ENCODE assay signal across 22 cellular contexts in genomic region chr6:63929111-63929510, GRCh38.
DNase-seq lines count a peak whose midpoint lies in the region; ATAC-seq and TF ChIP-seq lines count a peak whose summit lies in the region.
"Had no signal": no experiment of that assay in that cellular context is flagged by ENCODE, and none has a peak within 500 bp of the region (broad histone marks: within the 10 kb centered on the region; RNA-seq: fewer than 3 reads in every experiment).

No MANE protein-coding gene starts in this region.

- CTCF ChIA-PET in A673 (lab: Charles Lee) = interaction anchor here (0.6 kb wide), 1 partner anchor 571 kb away, joined by 3 read pairs; no protein-coding TSS in a partner anchor

- H3K9ac ChIP-seq in mesendoderm (ENCODE audit: low read length) = no peak overlapping the region
- H3K9ac ChIP-seq in neuronal stem cell (ENCODE audit: low read depth, low read length, poor library complexity) = no peak overlapping the region
- H3K9ac ChIP-seq: BLaER1 treated with 17β-estradiol and CSF1 and Interleukin-3, amounts not matched to agents 10 nM and 100 nM had no signal

- no peaks in the 10 kb centered on the region for H3K36me3 ChIP-seq in cardiac muscle cell
- H3K36me3 ChIP-seq in heart left ventricle = no peaks in the 10 kb centered on the region
- H3K36me3 ChIP-seq in mesendoderm (ENCODE audit: control insufficient read depth, insufficient read depth, low read length) = no peaks in the 10 kb centered on the region
- no peaks in the 10 kb centered on the region for H3K36me3 ChIP-seq in neuronal stem cell (replicated peaks in 1 of 2; ENCODE audit: control insufficient read depth in 2 of 2, insufficient read depth in 2 of 2, low read length in 2 of 2)
- no peaks in the 10 kb centered on the region for H3K36me3 ChIP-seq in A673 (ENCODE audit: insufficient read depth, low read length, poor library complexity, severe bottlenecking)
- no peaks in the 10 kb centered on the region for H3K36me3 ChIP-seq in tibial nerve
- H3K36me3 ChIP-seq: BE2C; BLaER1 treated with 17β-estradiol and CSF1 and Interleukin-3, amounts not matched to agents 10 nM and 100 nM had no signal

- H2BK15ac ChIP-seq in mesendoderm (replicated peaks; ENCODE audit: low read depth) (peak overlapping the region; percentile 45), neuronal stem cell (ENCODE audit: low read length) (no peak overlapping the region)

- peak overlapping the region; percentile 14 for H2AFZ ChIP-seq in neuronal stem cell (ENCODE audit: low read length)
- H2AFZ ChIP-seq: GM23338 had no signal

- no peak overlapping the region for H3K14ac ChIP-seq in neuronal stem cell (ENCODE audit: low read length)

- peak overlapping the region; percentile 53 for H3K27ac ChIP-seq in cardiac muscle cell
- H3K27ac ChIP-seq in heart left ventricle = no peak overlapping the region
- no peak overlapping the region for H3K27ac ChIP-seq in mesendoderm (ENCODE audit: low read depth, low read length)
- peak overlapping the region; percentile 34 for H3K27ac ChIP-seq in neuronal stem cell (replicated peaks; ENCODE audit: low read length)
- H3K27ac ChIP-seq in A673 (ENCODE audit: low read depth, low read length, poor library complexity, severe bottlenecking) = no peak overlapping the region
- H3K27ac ChIP-seq in tibial nerve = no peak overlapping the region
- H3K27ac ChIP-seq: 22Rv1; BLaER1 treated with 17β-estradiol and CSF1 and Interleukin-3, amounts not matched to agents 10 nM and 100 nM had no signal

- H2BK5ac ChIP-seq in mesendoderm (ENCODE audit: low read length) (no peak overlapping the region), neuronal stem cell (ENCODE audit: low read length) (no peak overlapping the region)

- H4K8ac ChIP-seq in mesendoderm (ENCODE audit: low read depth, low read length) (no peak overlapping the region), neuronal stem cell (ENCODE audit: low read depth, low read length) (no peak overlapping the region)

- H4K91ac ChIP-seq in neuronal stem cell (ENCODE audit: low read depth, low read length, poor library complexity) = no peak overlapping the region

- no peak overlapping the region for H3K23ac ChIP-seq in mesendoderm (ENCODE audit: low read length)
- H3K23ac ChIP-seq in neuronal stem cell (ENCODE audit: low read depth, low read length, poor library complexity) = no peak overlapping the region

- no peaks in the 10 kb centered on the region for H3K79me2 ChIP-seq in mesendoderm (ENCODE audit: control insufficient read depth, insufficient read depth, low read length)

- BruUV-seq in A673 (replicated peaks; lab: Mats Ljungman, UMichigan) = no TSS peak

- no peak for DNase-seq in cardiac muscle cell (ENCODE audit: low read depth in 1 of 2, low spot score in 1 of 2)
- no peak for DNase-seq in heart left ventricle
- DNase-seq in mesendoderm = no peak
- DNase-seq in neuronal stem cell (ENCODE audit: low spot score) = no peak
- no peak for DNase-seq in A673 (ENCODE audit: low spot score)
- DNase-seq in tibial nerve (ENCODE audit: low spot score in 2 of 2) = no peak
- DNase-seq in RPMI8226 = no peak
- DNase-seq: ACHN; AML-193; BE2C; CD4-positive, alpha-beta T cell; CD8-positive, alpha-beta memory T cell; DMS 273 treated with DMSO at 0.1 percent for 48 hours; DMS79; EL; GDM1; H9 had no signal

- no peak overlapping the region for H3K18ac ChIP-seq in mesendoderm (ENCODE audit: low read length)
- H3K18ac ChIP-seq in neuronal stem cell (ENCODE audit: low read length) = no peak overlapping the region

- TF ChIP-seq EP300 in tibial nerve (IDR thresholded peaks at IDR 0.05) = no peak

- ATAC-seq in heart left ventricle = no peak
- ATAC-seq: GM23338, HCT116 had no signal

- H4K5ac ChIP-seq in mesendoderm (ENCODE audit: low read length) = no peak overlapping the region

- TF ChIP-seq CTCF in cardiac muscle cell (IDR thresholded peaks at IDR 0.05; ENCODE audit: low read depth, low read length) (no peak), heart left ventricle (IDR thresholded peaks at IDR 0.05) (no peak), A673 (conservative IDR thresholded peaks at IDR 0.05; ENCODE audit: low read depth, low read length) (no peak), tibial nerve (IDR thresholded peaks at IDR 0.05) (no peak)

- H2AK5ac ChIP-seq in mesendoderm (ENCODE audit: low read length) = no peak overlapping the region
- no peak overlapping the region for H2AK5ac ChIP-seq in neuronal stem cell (ENCODE audit: low read depth, low read length)

- H2BK120ac ChIP-seq in mesendoderm (ENCODE audit: low read depth, low read length) (no peak overlapping the region), neuronal stem cell (ENCODE audit: low read depth, low read length) (no peak overlapping the region)

- POLR2A ChIA-PET in A673 (lab: Charles Lee; ENCODE audit: low non-redundant PET) = no interaction called here

- WGBS in heart left ventricle, 4 donors = 72 to 84% (median 75%) methylated on average over 2 of the region's 2 CpGs
- no CpG with 5 or more reads among the region's 2 CpGs for whole genome bisulfite sequencing in mesendoderm (ENCODE audit: extremely low coverage, insufficient coverage, low lambda C conversion rate)
- WGBS in neuronal stem cell (ENCODE audit: extremely low coverage in 2 of 2, insufficient read length in 2 of 2, insufficient replicate concordance in 1 of 2), 2 donors = no CpG with 5 or more reads among the region's 2 CpGs
- 62 to 85% methylated on average over 2 of the region's 2 CpGs for WGBS in tibial nerve, 2 donors

- H2BK12ac ChIP-seq in neuronal stem cell (ENCODE audit: low read length) = no peak overlapping the region

- H3K4ac ChIP-seq in mesendoderm (ENCODE audit: low read depth, low read length) (no peak overlapping the region), neuronal stem cell (ENCODE audit: low read length) (no peak overlapping the region)

- H3K4me3 ChIP-seq in cardiac muscle cell (no peak overlapping the region), heart left ventricle (no peak overlapping the region), mesendoderm (ENCODE audit: low read length) (no peak overlapping the region), neuronal stem cell (ENCODE audit: low read length in 2 of 2) (no peak overlapping the region), A673 (ENCODE audit: low read depth, low read length, poor library complexity, severe bottlenecking) (no peak overlapping the region), tibial nerve (no peak overlapping the region)
- H3K4me3 ChIP-seq: BLaER1 treated with 17β-estradiol and CSF1 and Interleukin-3, amounts not matched to agents 10 nM and 100 nM; GM12878; GM23338 had no signal

- no peaks in the 10 kb centered on the region for H3K79me1 ChIP-seq in mesendoderm (ENCODE audit: low read length)
- no peaks in the 10 kb centered on the region for H3K79me1 ChIP-seq in neuronal stem cell (ENCODE audit: low read depth, low read length)

- H3K56ac ChIP-seq in mesendoderm (ENCODE audit: low read length) = no peak overlapping the region

- no peak overlapping the region for H3K4me2 ChIP-seq in mesendoderm (ENCODE audit: low read length)
- H3K4me2 ChIP-seq in neuronal stem cell (ENCODE audit: insufficient read depth, low read length, poor library complexity, severe bottlenecking) = no peak overlapping the region
- H3K4me2 ChIP-seq: BLaER1 treated with 17β-estradiol and CSF1 and Interleukin-3, amounts not matched to agents 10 nM and 100 nM; GM23338 had no signal

- H3K4me1 ChIP-seq in cardiac muscle cell (ENCODE audit: low read depth) (peaks cover 25% of the 10 kb centered on the region), heart left ventricle (no peaks in the 10 kb centered on the region), mesendoderm (ENCODE audit: control insufficient read depth, low read depth, low read length) (no peaks in the 10 kb centered on the region), neuronal stem cell (ENCODE audit: control insufficient read depth in 2 of 2, insufficient read depth in 1 of 2, low read depth in 1 of 2, low read length in 2 of 2) (peaks cover 0 to 1% of the 10 kb centered on the region in 2 donors), A673 (ENCODE audit: insufficient read depth, low read length, poor library complexity, severe bottlenecking) (peaks cover 12% of the 10 kb centered on the region), tibial nerve (no peaks in the 10 kb centered on the region)
- H3K4me1 ChIP-seq: BE2C; BLaER1 treated with 17β-estradiol and CSF1 and Interleukin-3, amounts not matched to agents 10 nM and 100 nM had no signal

- no peak for TF ChIP-seq POLR2A in heart left ventricle (IDR thresholded peaks at IDR 0.05)
- no peak for TF ChIP-seq POLR2A in tibial nerve (IDR thresholded peaks at IDR 0.05)

- H3K9me3 ChIP-seq in cardiac muscle cell (ENCODE audit: low read depth) (no peaks in the 10 kb centered on the region), heart left ventricle (no peaks in the 10 kb centered on the region), neuronal stem cell (replicated peaks in 1 of 2; ENCODE audit: control insufficient read depth in 2 of 2, insufficient read depth in 1 of 2, low read depth in 1 of 2, low read length in 2 of 2) (no peaks in the 10 kb centered on the region), A673 (ENCODE audit: low read depth, low read length, poor library complexity, severe bottlenecking) (no peaks in the 10 kb centered on the region), tibial nerve (no peaks in the 10 kb centered on the region)
- H3K9me3 ChIP-seq: BE2C; BLaER1 treated with 17β-estradiol and CSF1 and Interleukin-3, amounts not matched to agents 10 nM and 100 nM had no signal

- intact Hi-C loops in heart left ventricle (cut with DNase I) = loop anchor here in 2 of 10 donors (5.0 to 10.0 kb wide), 2 partner anchors 398 to 406 kb away; no protein-coding TSS in a partner anchor
- intact Hi-C loops in A673 (cut with micrococcal nuclease; ENCODE audit: unreplicated experiment) = no loop called here

- H3K27me3 ChIP-seq in cardiac muscle cell = no peaks in the 10 kb centered on the region
- H3K27me3 ChIP-seq in heart left ventricle = no peaks in the 10 kb centered on the region
- no peaks in the 10 kb centered on the region for H3K27me3 ChIP-seq in mesendoderm (ENCODE audit: insufficient read depth, low read length, poor library complexity)
- H3K27me3 ChIP-seq in neuronal stem cell (ENCODE audit: control insufficient read depth in 3 of 3, insufficient read depth in 3 of 3, low read depth in 1 of 3, low read length in 3 of 3) = no peaks in the 10 kb centered on the region
- no peaks in the 10 kb centered on the region for H3K27me3 ChIP-seq in A673 (replicated peaks; ENCODE audit: insufficient read depth, low read depth, low read length, poor library complexity)
- no peaks in the 10 kb centered on the region for H3K27me3 ChIP-seq in tibial nerve
- H3K27me3 ChIP-seq: BE2C; BLaER1 treated with 17β-estradiol and CSF1 and Interleukin-3, amounts not matched to agents 10 nM and 100 nM had no signal

Comparison
In these comparisons a context has a peak if more than half of its experiments do, and no peak if none do; other contexts are left out.
1. H3K27ac ChIP-seq: peak in cardiac muscle cell (single experiment) and neuronal stem cell (single experiment); none in heart left ventricle (0 of 12), mesendoderm (single experiment), A673 (single experiment) and tibial nerve (0 of 4).